ENCODE assay signal across 1 cellular context in genomic region chr19:31570718-31571117, GRCh38.
TF ChIP-seq lines count a peak whose summit lies in the region.

No MANE protein-coding gene starts in this region.

TF ChIP-seq in GM23338, 12 proteins besides CTCF, POLR2A, EP300 and RAD21 (continued from another document):
- TF ChIP-seq ETS1 (IDR thresholded peaks at IDR 0.05) (no peak), EZH2 (IDR thresholded peaks at IDR 0.05; ENCODE audit: low read depth, unreplicated experiment) (no peak), ZNF331 (CRISPR knock-in tag; IDR thresholded peaks at IDR 0.05; ENCODE audit: low read depth) (no peak)
